ENCODE assay signal across 1 cellular context in the genomic region with DNA sequence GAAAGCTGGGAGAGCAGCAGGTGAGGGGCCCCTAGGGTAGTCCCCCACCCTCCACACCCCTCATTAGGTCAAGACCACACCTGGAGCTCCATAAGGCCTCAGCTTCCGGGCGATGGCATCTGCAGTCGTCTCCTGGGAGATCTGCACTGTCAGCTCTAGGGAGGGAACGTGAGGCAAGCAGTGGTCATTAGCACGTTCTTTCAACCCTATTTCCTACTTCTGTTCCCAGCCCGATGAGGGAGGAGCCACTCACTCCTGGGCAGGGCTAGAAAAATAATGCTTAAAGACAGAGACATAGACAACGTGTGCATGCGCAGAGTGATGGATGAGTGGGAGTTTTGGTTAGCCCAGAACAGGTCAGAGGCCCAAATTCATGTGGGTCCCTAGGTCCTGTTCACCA.
TF ChIP-seq lines count a peak whose summit lies in the region.

No MANE protein-coding gene starts in this region.

TF ChIP-seq in A549, 52 proteins besides CTCF, POLR2A, EP300 and RAD21:
- TF ChIP-seq BHLHE40 (IDR thresholded peaks at IDR 0.05; ENCODE audit: low read depth, low read length) (no peak), EHMT2 (IDR thresholded peaks at IDR 0.05; ENCODE audit: low read depth) (no peak), JUN (IDR thresholded peaks at IDR 0.05) (no peak)
- TF ChIP-seq, protein P1, sequence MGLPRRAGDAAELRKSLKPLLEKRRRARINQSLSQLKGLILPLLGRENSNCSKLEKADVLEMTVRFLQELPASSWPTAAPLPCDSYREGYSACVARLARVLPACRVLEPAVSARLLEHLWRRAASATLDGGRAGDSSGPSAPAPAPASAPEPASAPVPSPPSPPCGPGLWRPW (IDR thresholded peaks at IDR 0.05): no peak
